ENCODE assay signal across 8 cellular contexts in genomic region chr17:42020845-42021244, GRCh38. TPM values are rescaled to one million over a fixed set of nuclear protein-coding genes. Genes with fewer than 3 reads are reported as not detected.
DNase-seq lines count a peak whose midpoint lies in the region; ATAC-seq and TF ChIP-seq lines count a peak whose summit lies in the region.
"Not testable (repeated sequence)": the region's sequence is repeated elsewhere in the genome, so short reads cannot be mapped to it uniquely, and the experiment has no call there.

No MANE protein-coding gene starts in this region.

- H3K14ac ChIP-seq in H9 (ENCODE audit: insufficient read depth, low read length), result not testable (repeated sequence)

- H3K4me1 ChIP-seq in H9 (ENCODE audit: insufficient read depth, low read length), result not testable (repeated sequence)
- H3K4me1 ChIP-seq in OCI-LY3 (ENCODE audit: low read length), result peaks cover 43% of the 10 kb centered on the region
- H3K4me1 ChIP-seq in right atrium auricular region, result peaks cover 0 to 44% of the 10 kb centered on the region in 2 donors
- H3K4me1 ChIP-seq in skeletal muscle tissue (ENCODE audit: control insufficient read depth in 3 of 3, insufficient read depth in 3 of 3, low read length in 3 of 3), result peaks cover 41 to 57% (median 52%) of the 10 kb centered on the region in 3 donors

- not testable (repeated sequence) for H3K9me3 ChIP-seq in H9 (ENCODE audit: control insufficient read depth, low read depth, low read length); OCI-LY3 (ENCODE audit: insufficient read depth, low read length); right atrium auricular region; skeletal muscle tissue (ENCODE audit: control insufficient read depth in 3 of 3, low read length in 3 of 3)

- not testable (repeated sequence) for H2BK5ac ChIP-seq in H9 (ENCODE audit: insufficient read length, low read length)

- H3K27ac Mint-ChIP-seq in H9, result not testable (repeated sequence)
- H3K27ac Mint-ChIP-seq in activated T-cell treated with anti-CD3 and anti-CD28 coated beads, Interleukin-2, amount 50 U/mL, for 24 hours, result peak overlapping the region; percentile 88
- H3K27ac Mint-ChIP-seq in naive B cell, result peak overlapping the region; percentile 51 to 91 (median 84)

- H3K9ac ChIP-seq in H9 (ENCODE audit: extremely low read depth, insufficient read length, low read length), result not testable (repeated sequence)
- peak overlapping the region; percentile 91 for H3K9ac ChIP-seq in OCI-LY3 (ENCODE audit: low read length)
- peak overlapping the region in 2 of 3 donors; percentile 97 to 98 for H3K9ac ChIP-seq in skeletal muscle tissue (ENCODE audit: low read depth in 1 of 3, low read length in 3 of 3)

- not testable (repeated sequence) for TF ChIP-seq CTCF in AG04449 (IDR thresholded peaks at IDR 0.05; ENCODE audit: insufficient read depth, low read length, missing control alignments); H9 (conservative IDR thresholded peaks at IDR 0.05); OCI-LY3 (IDR thresholded peaks at IDR 0.05; ENCODE audit: low read depth, low read length); choroid plexus epithelial cell (conservative IDR thresholded peaks at IDR 0.05; ENCODE audit: low read depth, low read length); right atrium auricular region (IDR thresholded peaks at IDR 0.05)

- H4K5ac ChIP-seq in H9 (ENCODE audit: insufficient read length, low read depth, low read length), result not testable (repeated sequence)

- H2BK20ac ChIP-seq in H9 (ENCODE audit: low read depth, low read length, poor library complexity, severe bottlenecking), result not testable (repeated sequence)

- not testable (repeated sequence) for H2BK12ac ChIP-seq in H9 (ENCODE audit: insufficient read length, low read depth, low read length)

- H3K27me3 ChIP-seq in H9 (ENCODE audit: insufficient read depth, low read length); OCI-LY3 (ENCODE audit: low read depth, low read length); right atrium auricular region; skeletal muscle tissue (ENCODE audit: control insufficient read depth in 3 of 3, insufficient read depth in 3 of 3, low read length in 3 of 3): not testable (repeated sequence)

- not testable (repeated sequence) for H2BK120ac ChIP-seq in H9 (ENCODE audit: low read depth, low read length, poor library complexity, severe bottlenecking)

- not testable (repeated sequence) for H3K27ac ChIP-seq in H9 (ENCODE audit: insufficient read length, low read depth, low read length); OCI-LY3 (ENCODE audit: low read length); skeletal muscle tissue (ENCODE audit: low read depth, low read length)
- peak overlapping the region in 1 of 2 donors; percentile 88 for H3K27ac ChIP-seq in right atrium auricular region

- H3K79me2 ChIP-seq in H9 (ENCODE audit: insufficient read depth, low read length), result not testable (repeated sequence)
- peaks cover 42% of the 10 kb centered on the region for H3K79me2 ChIP-seq in OCI-LY3 (ENCODE audit: low read length)

- H2BK15ac ChIP-seq in H9 (ENCODE audit: low read depth, low read length), result not testable (repeated sequence)

- H3K23ac ChIP-seq in H9 (ENCODE audit: insufficient read length, low read depth, low read length), result not testable (repeated sequence)

- H3K4me2 ChIP-seq in H9 (ENCODE audit: insufficient read depth, insufficient read length, low read length), result peak overlapping the region; percentile 55
- H3K4me2 ChIP-seq in OCI-LY3 (ENCODE audit: low read length), result peak overlapping the region; percentile 94

- ATAC-seq in naive B cell (ENCODE audit: low read depth in 2 of 2), result not testable (repeated sequence)

- H3K56ac ChIP-seq in H9 (ENCODE audit: insufficient read length, low read depth, low read length), result not testable (repeated sequence)

- not testable (repeated sequence) for H3K27me3 Mint-ChIP-seq in H9 (ENCODE audit: low read depth); activated T-cell treated with anti-CD3 and anti-CD28 coated beads, Interleukin-2, amount 50 U/mL, for 24 hours; naive B cell

- H2AFZ ChIP-seq in H9 (ENCODE audit: low read length); OCI-LY3 (ENCODE audit: low read depth, low read length): not testable (repeated sequence)

- peaks cover 24% of the 10 kb centered on the region for H3K36me3 ChIP-seq in OCI-LY3 (replicated peaks; ENCODE audit: low read depth, low read length)
- peaks cover 25% of the 10 kb centered on the region for H3K36me3 ChIP-seq in right atrium auricular region
- peaks cover 24 to 29% (median 25%) of the 10 kb centered on the region in 3 donors for H3K36me3 ChIP-seq in skeletal muscle tissue (ENCODE audit: control insufficient read depth in 3 of 3, insufficient read depth in 3 of 3, low read length in 3 of 3)

- H4K8ac ChIP-seq in H9 (replicated peaks; ENCODE audit: insufficient read length, low read depth, low read length), result not testable (repeated sequence)

- H4K20me1 ChIP-seq in H9 (ENCODE audit: control insufficient read depth, insufficient read depth, insufficient read length); OCI-LY3 (ENCODE audit: insufficient read depth, low read length): not testable (repeated sequence)

- peaks cover 14% of the 10 kb centered on the region for H3K23me2 ChIP-seq in H9 (ENCODE audit: insufficient read length, low read depth, low read length, poor library complexity, severe bottlenecking)

- H2AK5ac ChIP-seq in H9 (ENCODE audit: insufficient read length, low read length), result not testable (repeated sequence)

- not testable (repeated sequence) for H3K9me3 Mint-ChIP-seq in H9; activated T-cell treated with anti-CD3 and anti-CD28 coated beads, Interleukin-2, amount 50 U/mL, for 24 hours; naive B cell

- not testable (repeated sequence) for H3K18ac ChIP-seq in H9 (ENCODE audit: insufficient read length, low read depth, low read length)

- peaks cover 21 to 42% (median 38%) of the 10 kb centered on the region in 3 experiments for H3K36me3 Mint-ChIP-seq in H9 (ENCODE audit: insufficient read depth in 1 of 3, low read depth in 3 of 3)
- peaks cover 69% of the 10 kb centered on the region for H3K36me3 Mint-ChIP-seq in activated T-cell treated with anti-CD3 and anti-CD28 coated beads, Interleukin-2, amount 50 U/mL, for 24 hours (ENCODE audit: low read depth)
- peaks cover 0 to 20% of the 10 kb centered on the region in 2 donors for H3K36me3 Mint-ChIP-seq in naive B cell

- peaks cover 31 to 35% of the 10 kb centered on the region in 2 experiments for H3K4me1 Mint-ChIP-seq in H9
- peaks cover 53% of the 10 kb centered on the region for H3K4me1 Mint-ChIP-seq in activated T-cell treated with anti-CD3 and anti-CD28 coated beads, Interleukin-2, amount 50 U/mL, for 24 hours (ENCODE audit: low read depth)
- H3K4me1 Mint-ChIP-seq in naive B cell, result peaks cover 47 to 74% (median 64%) of the 10 kb centered on the region in 3 donors

- not testable (repeated sequence) for DNase-seq in AG04449 (ENCODE audit: low read depth, low spot score); H9; activated T-cell treated with anti-CD3 and anti-CD28 coated beads, Interleukin-2, amount 50 U/mL, for 24 hours; choroid plexus epithelial cell (ENCODE audit: low read depth); right atrium auricular region (ENCODE audit: low spot score); naive B cell

- H3K4me3 Mint-ChIP-seq in H9, result peak overlapping the region; percentile 93 to 97
- H3K4me3 Mint-ChIP-seq in activated T-cell treated with anti-CD3 and anti-CD28 coated beads, Interleukin-2, amount 50 U/mL, for 24 hours, result peak overlapping the region; percentile 97
- peak overlapping the region; percentile 85 to 100 (median 94) for H3K4me3 Mint-ChIP-seq in naive B cell

- H3T11ph ChIP-seq in H9 (ENCODE audit: low read length), result not testable (repeated sequence)

- POLR2A ChIA-PET in AG04449 (lab: Yijun Ruan, JAX), result not testable (repeated sequence)

- peak overlapping the region; percentile 79 for H3K4me3 ChIP-seq in AG04449 (ENCODE audit: low read depth, low read length)
- H3K4me3 ChIP-seq in OCI-LY3 (ENCODE audit: low read length), result peak overlapping the region; percentile 95
- H3K4me3 ChIP-seq in choroid plexus epithelial cell (ENCODE audit: low read depth, low read length), result peak overlapping the region; percentile 91
- peak overlapping the region; percentile 67 to 88 for H3K4me3 ChIP-seq in right atrium auricular region
- H3K4me3 ChIP-seq in skeletal muscle tissue (ENCODE audit: low read length in 3 of 3), result peak overlapping the region; percentile 83 to 94 (median 91)

- H3K4ac ChIP-seq in H9 (ENCODE audit: low read depth, low read length), result not testable (repeated sequence)

- not testable (repeated sequence) for H4K91ac ChIP-seq in H9 (ENCODE audit: insufficient read length, low read depth, low read length)

- no CpG with 5 or more reads among the region's 8 CpGs for WGBS in H9 (ENCODE audit: extremely low coverage, insufficient read length, low lambda C conversion rate)

- H3K79me1 ChIP-seq in H9 (ENCODE audit: insufficient read depth, low read depth, low read length, poor library complexity, severe bottlenecking), result not testable (repeated sequence)

- CTCF ChIA-PET in AG04449 (lab: Yijun Ruan, JAX), result interaction anchor here (1.0 to 20.7 kb wide), 25 partner anchors 7 to 388 kb away, joined by 3 to 451 read pairs (median 6); partner anchors contain the start of genes CNP, DHX58, HSPB9 and KAT2A

RNA-seq across cellular contexts. Expression of gene NKIRAS2, which starts 1.0 kb away (rescaled TPM):
- total RNA-seq in H9 (2021), result 36.6 and 37.1 TPM in 2 replicates
- total RNA-seq in right atrium auricular region, result 10 to 100 TPM; 64.8 to 69.8 TPM
- 10 to 100 TPM; 25.0 to 42.1 (median 36.1) TPM for polyA plus RNA-seq in naive B cell (ENCODE audit: low read depth in 6 of 6)
- total RNA-seq in skeletal muscle tissue, result 22.4 TPM

RNA-seq across cellular contexts. Expression of gene DNAJC7, which starts 3.6 kb away (rescaled TPM):
- total RNA-seq in H9 (2021) (135 and 141 TPM in 2 replicates), right atrium auricular region (10 to 100 TPM; 42.7 to 47.1 TPM), skeletal muscle tissue (55.3 TPM)
- 10 to 100 TPM; 33.4 to 98.0 (median 77.4) TPM for polyA plus RNA-seq in naive B cell (ENCODE audit: low read depth in 6 of 6)

RNA-seq across cellular contexts. Expression of gene C17orf113, which starts 29.6 kb away (rescaled TPM):
- 1.0 and 1.2 TPM in 2 replicates for total RNA-seq in H9 (2021)
- total RNA-seq in right atrium auricular region, result under 1 TPM; 0.74 to 0.94 TPM
- polyA plus RNA-seq in naive B cell (ENCODE audit: low read depth in 6 of 6), result under 1 TPM; 0.13 to 0.87 (median 0.58) TPM
- 1.6 TPM for total RNA-seq in skeletal muscle tissue

RNA-seq across cellular contexts. Expression of gene CNP, which starts 54.2 kb away (rescaled TPM):
- total RNA-seq in H9 (2021) (78.5 and 79.7 TPM in 2 replicates), right atrium auricular region (10 to 100 TPM; 23.1 to 29.5 TPM), skeletal muscle tissue (25.1 TPM)
- polyA plus RNA-seq in naive B cell (ENCODE audit: low read depth in 6 of 6), result 10 to 100 TPM; 27.5 to 42.4 (median 34.8) TPM
